8 cellular contexts compared by ENCODE assay signal in the genomic region with DNA sequence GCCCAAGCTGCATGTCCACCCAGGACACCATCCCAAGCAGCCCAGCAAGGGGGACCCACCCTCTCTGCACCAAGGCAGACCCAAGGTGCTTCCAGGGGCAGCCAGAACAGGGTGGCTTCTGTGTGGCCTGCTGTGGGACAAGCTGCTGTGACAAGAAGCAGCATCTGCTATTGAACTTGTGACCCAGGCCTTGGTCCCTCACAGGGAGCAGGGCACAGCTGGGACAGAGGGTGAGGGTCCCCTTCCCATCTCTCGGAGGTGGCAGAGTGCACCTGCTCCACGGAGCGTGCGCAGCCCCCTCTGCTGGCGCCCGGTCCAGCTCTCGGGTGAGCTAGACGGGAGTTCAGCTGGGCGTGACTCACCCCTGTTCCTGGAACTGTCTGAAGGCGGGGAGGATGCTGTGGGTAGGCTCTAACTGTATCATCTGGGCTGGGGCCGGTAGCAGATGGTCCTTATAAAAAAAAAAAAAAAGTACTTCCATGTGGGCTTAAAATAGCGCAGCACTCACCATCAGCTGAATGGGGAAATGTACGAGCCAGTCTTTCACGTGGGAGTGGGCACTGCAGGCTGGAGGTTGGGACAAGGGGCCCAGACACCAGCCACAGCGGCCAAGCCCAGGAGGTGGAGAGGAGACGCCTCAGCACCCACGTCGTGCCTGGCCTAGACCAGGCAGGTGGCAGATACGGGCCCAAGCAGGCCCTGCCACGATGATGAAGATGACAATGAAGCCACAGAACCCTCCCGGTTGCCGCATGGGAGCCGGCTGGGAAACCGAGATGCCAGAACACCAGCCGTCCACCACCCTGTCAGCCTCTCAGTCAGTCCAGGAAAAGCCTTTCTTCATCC.
DNase-seq lines count a peak whose midpoint lies in the region; ATAC-seq and TF ChIP-seq lines count a peak whose summit lies in the region.

No MANE protein-coding gene starts in this region.

- no peak overlapping the region for H3K9ac ChIP-seq in endodermal cell (ENCODE audit: extremely low read depth, low read length, poor library complexity, severe bottlenecking)

- H3K36me3 ChIP-seq in endodermal cell (ENCODE audit: control insufficient read depth, insufficient read depth, low read length) = no peaks in the 10 kb centered on the region
- no peaks in the 10 kb centered on the region for H3K36me3 ChIP-seq in suprapubic skin

- TF ChIP-seq CTCF in endodermal cell (conservative IDR thresholded peaks at IDR 0.05) (peak; percentile 59), suprapubic skin (IDR thresholded peaks at IDR 0.05) (peak in 1 of 2 donors; percentile 24)

- peaks cover 12% of the 10 kb centered on the region for H3K4me1 Mint-ChIP-seq in endodermal cell

- H3K27me3 Mint-ChIP-seq in endodermal cell (ENCODE audit: insufficient read depth) = peaks cover 6% of the 10 kb centered on the region

- DNase-seq in NCI-H146 (lab: John Stamatoyannopoulos, UW) (peak; percentile 13), NCI-H146 treated with DMSO at 0.1 percent for 48 hours (lab: John Stamatoyannopoulos, UW; ENCODE audit: unreplicated experiment) (no peak), NCI-H510A treated with DMSO at 0.1 percent for 48 hours (lab: John Stamatoyannopoulos, UW) (peak; percentile 17), endodermal cell (peak; percentile 72), non-pigmented ciliary epithelial cell (ENCODE audit: low read depth) (peak; percentile 70), suprapubic skin (ENCODE audit: low spot score in 2 of 2) (peak; percentile 81 to 85)
- peak; percentile 84 to 87 for DNase-seq in activated CD4-positive, alpha-beta T cell treated with anti-CD3 and anti-CD28 coated beads, Interleukin-2, amount 50 U/mL, for 4 hours

- no peaks in the 10 kb centered on the region for H3K9me3 Mint-ChIP-seq in endodermal cell

- no peaks in the 10 kb centered on the region for H3K27me3 ChIP-seq in endodermal cell (ENCODE audit: control insufficient read depth, insufficient read depth, low read length, poor library complexity, severe bottlenecking)
- no peaks in the 10 kb centered on the region for H3K27me3 ChIP-seq in suprapubic skin

- no peak overlapping the region for H3K4me3 ChIP-seq in endodermal cell (ENCODE audit: low read length)
- no peak overlapping the region for H3K4me3 ChIP-seq in suprapubic skin

- H3K36me3 Mint-ChIP-seq in endodermal cell (ENCODE audit: low read depth) = no peaks in the 10 kb centered on the region

- peak; percentile 52 for ATAC-seq in HG02840 (IDR thresholded peaks at IDR 0.05; ENCODE audit: low FRiP score, unreplicated experiment)

- TF ChIP-seq POLR2A in suprapubic skin (IDR thresholded peaks at IDR 0.05) = no peak

- no peak overlapping the region for H3K27ac ChIP-seq in endodermal cell (ENCODE audit: low read depth, low read length)
- H3K27ac ChIP-seq in suprapubic skin = peak overlapping the region; percentile 11

- H3K4me1 ChIP-seq in endodermal cell (ENCODE audit: control insufficient read depth, insufficient read depth, low read length) (no peaks in the 10 kb centered on the region), suprapubic skin (peaks cover 38% of the 10 kb centered on the region)

- no peaks in the 10 kb centered on the region for H3K9me3 ChIP-seq in endodermal cell (ENCODE audit: control insufficient read depth, low read length)
- H3K9me3 ChIP-seq in suprapubic skin = no peaks in the 10 kb centered on the region

- no peak for TF ChIP-seq EP300 in suprapubic skin (IDR thresholded peaks at IDR 0.05)

- 87 to 93% methylated on average over 21 to 25 of the region's 25 CpGs for WGBS in endodermal cell (ENCODE audit: insufficient coverage in 1 of 2, insufficient read length in 1 of 2), 2 experiments
- WGBS in suprapubic skin = 46% methylated on average over 23 of the region's 25 CpGs

- H3K4me3 Mint-ChIP-seq in endodermal cell = no peak overlapping the region

- H3K27ac Mint-ChIP-seq in endodermal cell = no peak overlapping the region
